In the genomic region with DNA sequence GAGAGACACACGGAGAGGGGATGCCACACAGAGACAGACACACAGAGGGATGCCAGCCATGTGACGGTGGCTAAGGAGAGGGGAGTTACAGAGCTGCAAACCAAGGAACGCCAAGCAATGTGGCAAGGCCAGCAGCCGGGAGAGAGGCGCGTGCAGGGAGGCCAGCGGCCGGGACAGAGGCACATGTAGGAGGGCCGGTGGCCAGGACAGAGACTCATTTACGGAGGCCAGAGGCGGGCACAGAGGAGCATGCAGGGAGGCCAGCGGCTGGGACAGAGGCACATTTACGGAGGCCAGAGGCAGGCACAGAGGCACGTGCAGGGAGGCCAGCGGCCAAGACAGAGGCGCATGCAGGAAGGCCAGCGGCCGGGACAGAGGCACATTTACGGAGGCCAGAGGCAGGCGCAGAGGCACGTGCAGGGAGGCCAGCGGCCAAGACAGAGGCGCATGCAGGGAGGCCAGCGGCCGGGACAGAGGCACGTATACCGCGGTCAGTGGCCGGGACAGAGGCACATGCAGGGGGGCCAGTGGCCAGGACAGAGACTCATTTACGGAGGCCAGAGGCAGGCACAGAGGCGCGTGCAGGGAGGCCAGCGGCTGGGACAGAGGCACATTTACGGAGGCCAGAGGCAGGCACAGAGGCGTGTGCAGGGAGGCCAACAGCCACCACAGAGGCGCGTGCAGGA, we compare ENCODE assay signal across 28 cellular contexts. TPM values are rescaled to one million over a fixed set of nuclear protein-coding genes. Genes with fewer than 3 reads are reported as not detected.
DNase-seq lines count a peak whose midpoint lies in the region; ATAC-seq and TF ChIP-seq lines count a peak whose summit lies in the region.
"Had no signal": no experiment of that assay in that cellular context is flagged by ENCODE, and none has a peak within 500 bp of the region (broad histone marks: within the 10 kb centered on the region; RNA-seq: fewer than 3 reads in every experiment).

No MANE protein-coding gene starts in this region.

- H3K4me1 Mint-ChIP-seq in stimulated activated memory B cell treated with anti-CD40 and anti-IgM and Interleukin-4, amounts not matched to agents 10 μg/mL and 1 μg/mL and 100 μg/mL, for 72 hours = peaks cover 7% of the 10 kb centered on the region
- no peaks in the 10 kb centered on the region for H3K4me1 Mint-ChIP-seq in MCF 10A (ENCODE audit: insufficient read depth, unreplicated experiment)

- CTCF ChIA-PET in SK-N-SH (lab: Yijun Ruan, JAX) (no interaction called here), MCF 10A (lab: Yijun Ruan, JAX) (interaction anchor here (0.7 kb wide), 1 partner anchor 1516 kb away, joined by 4 read pairs; no protein-coding TSS in a partner anchor)

- BruUV-seq in MCF 10A (replicated peaks; lab: Mats Ljungman, UMichigan) = no TSS peak

- H3K9me3 Mint-ChIP-seq in stimulated activated memory B cell treated with anti-CD40 and anti-IgM and Interleukin-4, amounts not matched to agents 10 μg/mL and 1 μg/mL and 100 μg/mL, for 72 hours = no peaks in the 10 kb centered on the region
- H3K9me3 Mint-ChIP-seq in MCF 10A (ENCODE audit: unreplicated experiment) = no peaks in the 10 kb centered on the region
- H3K9me3 Mint-ChIP-seq: activated naive CD4-positive, alpha-beta T cell treated with anti-CD3 and anti-CD28 coated beads for 36 hours; activated T-cell treated with anti-CD3 and anti-CD28 coated beads, Interleukin-2, amount 50 U/mL, for 4 hours; naive B cell had no signal

- H3K9me3 ChIP-seq in SK-N-SH (no peaks in the 10 kb centered on the region), Loucy (ENCODE audit: insufficient read depth, low read depth, low read length) (no peaks in the 10 kb centered on the region)
- H3K9me3 ChIP-seq: esophagus muscularis mucosa, right atrium auricular region, spleen, tibial nerve had no signal

- TF ChIP-seq CTCF in SK-N-SH (IDR thresholded peaks at IDR 0.05) = no peak
- TF ChIP-seq CTCF in Loucy (conservative IDR thresholded peaks at IDR 0.05; ENCODE audit: low read length) = no peak
- TF ChIP-seq CTCF in MCF 10A (IDR thresholded peaks at IDR 0.05; ENCODE audit: unreplicated experiment) = no peak

- no peak overlapping the region for H3K9ac ChIP-seq in SK-N-SH
- peak overlapping the region; percentile 59 for H3K9ac ChIP-seq in Loucy (ENCODE audit: low read depth, low read length, poor library complexity, severe bottlenecking)
- H3K9ac ChIP-seq: parathyroid adenoma had no signal

- H3K27me3 ChIP-seq in SK-N-SH (ENCODE audit: insufficient read depth) = peaks cover 23% of the 10 kb centered on the region; the same call in 1 of the 2 replicates
- no peaks in the 10 kb centered on the region for H3K27me3 ChIP-seq in Loucy (ENCODE audit: insufficient read depth, low read length, poor library complexity, severe bottlenecking)
- H3K27me3 ChIP-seq: right atrium auricular region had no signal

- H2AFZ ChIP-seq in SK-N-SH (ENCODE audit: low read depth) (no peak overlapping the region), Loucy (ENCODE audit: low read length) (no peak overlapping the region)
- H2AFZ ChIP-seq: parathyroid adenoma had no signal

- intact Hi-C loops in MCF 10A (cut with micrococcal nuclease) = no loop called here

- no peak for TF ChIP-seq EP300 in SK-N-SH (IDR thresholded peaks at IDR 0.05; ENCODE audit: borderline replicate concordance in 1 of 2, low read depth in 1 of 2, low read length in 1 of 2)

- H3K9me2 ChIP-seq in SK-N-SH (no peaks in the 10 kb centered on the region), Loucy (replicated peaks; ENCODE audit: low read depth, low read length) (no peaks in the 10 kb centered on the region)

- H3K27me3 Mint-ChIP-seq in stimulated activated memory B cell treated with anti-CD40 and anti-IgM and Interleukin-4, amounts not matched to agents 10 μg/mL and 1 μg/mL and 100 μg/mL, for 72 hours = peaks cover 18% of the 10 kb centered on the region
- H3K27me3 Mint-ChIP-seq in MCF 10A (ENCODE audit: insufficient read depth, unreplicated experiment) = peaks cover 21% of the 10 kb centered on the region

- H3K36me3 ChIP-seq in SK-N-SH (replicated peaks in 1 of 2; ENCODE audit: control insufficient read depth in 1 of 2, insufficient read depth in 2 of 2, low read length in 1 of 2) = no peaks in the 10 kb centered on the region
- no peaks in the 10 kb centered on the region for H3K36me3 ChIP-seq in Loucy (ENCODE audit: insufficient read depth, low read length)
- H3K36me3 ChIP-seq: esophagus muscularis mucosa, right atrium auricular region, spleen, tibial nerve had no signal

- no peaks in the 10 kb centered on the region for H3K36me3 Mint-ChIP-seq in stimulated activated memory B cell treated with anti-CD40 and anti-IgM and Interleukin-4, amounts not matched to agents 10 μg/mL and 1 μg/mL and 100 μg/mL, for 72 hours
- no peaks in the 10 kb centered on the region for H3K36me3 Mint-ChIP-seq in MCF 10A (ENCODE audit: insufficient read depth, unreplicated experiment)
- H3K36me3 Mint-ChIP-seq: naive B cell had no signal

- H3K4me3 Mint-ChIP-seq in stimulated activated memory B cell treated with anti-CD40 and anti-IgM and Interleukin-4, amounts not matched to agents 10 μg/mL and 1 μg/mL and 100 μg/mL, for 72 hours = no peak overlapping the region
- no peak overlapping the region for H3K4me3 Mint-ChIP-seq in MCF 10A (ENCODE audit: unreplicated experiment)
- H3K4me3 Mint-ChIP-seq: activated naive CD4-positive, alpha-beta T cell treated with anti-CD3 and anti-CD28 coated beads for 36 hours had no signal

- ATAC-seq in SK-N-SH treated with all-trans-retinoic acid at 6 μM for 48 hours (peak; percentile 23), esophagus mucosa (peak; percentile 41)
- peak; percentile 39 for ATAC-seq in stimulated activated memory B cell treated with anti-CD40 and anti-IgM and Interleukin-4, amounts not matched to agents 10 μg/mL and 1 μg/mL and 100 μg/mL, for 72 hours
- ATAC-seq: PC-3 had no signal

- H3K79me2 ChIP-seq in SK-N-SH (ENCODE audit: insufficient read depth) (no peaks in the 10 kb centered on the region), Loucy (ENCODE audit: insufficient read depth, low read length) (no peaks in the 10 kb centered on the region)
- H3K79me2 ChIP-seq: parathyroid adenoma had no signal

- TF ChIP-seq RAD21 in SK-N-SH (IDR thresholded peaks at IDR 0.05; ENCODE audit: low read length) = no peak

- H3K27ac Mint-ChIP-seq in stimulated activated memory B cell treated with anti-CD40 and anti-IgM and Interleukin-4, amounts not matched to agents 10 μg/mL and 1 μg/mL and 100 μg/mL, for 72 hours = no peak overlapping the region
- H3K27ac Mint-ChIP-seq in MCF 10A (ENCODE audit: low read depth, unreplicated experiment) = no peak overlapping the region
- H3K27ac Mint-ChIP-seq: activated naive CD4-positive, alpha-beta T cell treated with anti-CD3 and anti-CD28 coated beads for 36 hours had no signal

- no peak overlapping the region for H3K27ac ChIP-seq in SK-N-SH (ENCODE audit: low read depth in 2 of 2, low read length in 1 of 2)
- H3K27ac ChIP-seq: 22Rv1, esophagus muscularis mucosa, parathyroid adenoma, right atrium auricular region, spleen, tibial nerve had no signal

- H3K4me3 ChIP-seq in SK-N-SH (ENCODE audit: low read depth in 2 of 2, low read length in 1 of 2) (no peak overlapping the region), Loucy (ENCODE audit: low read length, poor library complexity, severe bottlenecking) (peak overlapping the region; percentile 51)
- H3K4me3 ChIP-seq: esophagus muscularis mucosa, right atrium auricular region, tibial nerve had no signal

- WGBS in SK-N-SH (ENCODE audit: low lambda C conversion rate) = 73% methylated on average over 37 of the region's 37 CpGs

- H3K4me2 ChIP-seq in SK-N-SH (no peak overlapping the region), Loucy (ENCODE audit: low read depth, low read length, poor library complexity, severe bottlenecking) (peak overlapping the region; percentile 73)

- no peaks in the 10 kb centered on the region for H4K20me1 ChIP-seq in SK-N-SH (ENCODE audit: insufficient read depth)
- no peaks in the 10 kb centered on the region for H4K20me1 ChIP-seq in Loucy (ENCODE audit: insufficient read depth, low read length, poor library complexity, severe bottlenecking)

- POLR2A ChIA-PET in SK-N-SH (lab: Yijun Ruan, JAX) (no interaction called here), MCF 10A (lab: Yijun Ruan, JAX) (no interaction called here)

- DNase-seq in SK-N-SH (no peak), dedifferentiated amniotic fluid mesenchymal stem cell (ENCODE audit: extremely low spot score) (no peak), MCF 10A (ENCODE audit: unreplicated experiment) (no peak), RKO (ENCODE audit: low spot score) (no peak)
- DNase-seq: activated CD4-positive, CD25-positive, alpha-beta regulatory T cell treated with anti-CD3 and anti-CD28 coated beads, Interleukin-2, amount 50 U/mL, for 72 hours; activated T-cell treated with anti-CD3 and anti-CD28 coated beads, Interleukin-2, amount 50 U/mL, for 4 hours; anterior cingulate cortex; DMS153; foreskin melanocyte; KG1; naive B cell; NCI-H1436 treated with DMSO at 0.1 percent for 48 hours; NCI-H2107; NCI-H510A; PC-3; SHP77 treated with DMSO at 0.1 percent for 48 hours; spleen; stimulated activated CD4-positive, alpha-beta T cell treated with anti-CD3 and anti-CD28 coated beads, Interleukin-2, amount 100 ng/mL, for 48 hours had no signal

- H3K4me1 ChIP-seq in SK-N-SH (ENCODE audit: control insufficient read depth in 1 of 2, insufficient read depth in 2 of 2, low read depth in 1 of 2, low read length in 1 of 2) (no peaks in the 10 kb centered on the region; a peak in 1 of 4 replicates), Loucy (ENCODE audit: insufficient read depth, low read length, poor library complexity, severe bottlenecking) (peaks cover 27% of the 10 kb centered on the region)
- H3K4me1 ChIP-seq: esophagus muscularis mucosa, right atrium auricular region, tibial nerve had no signal

- H3F3A ChIP-seq in SK-N-SH (replicated peaks; ENCODE audit: insufficient read depth) = no peaks in the 10 kb centered on the region
- H3F3A ChIP-seq in Loucy (ENCODE audit: low read depth) = no peaks in the 10 kb centered on the region

TF ChIP-seq in SK-N-SH, 30 proteins besides CTCF, POLR2A, EP300 and RAD21 (continues in another document):
- TF ChIP-seq FOXJ3 (CRISPR knock-in tag; IDR thresholded peaks at IDR 0.05) (no peak), MXI1 (IDR thresholded peaks at IDR 0.05; ENCODE audit: low read depth, low read length) (no peak), SIN3A (IDR thresholded peaks at IDR 0.05; ENCODE audit: borderline replicate concordance, low read depth, low read length) (no peak), RCOR1 (IDR thresholded peaks at IDR 0.05; ENCODE audit: low read length) (no peak), NFIC (IDR thresholded peaks at IDR 0.05; ENCODE audit: borderline replicate concordance) (no peak), POLR2AphosphoS5 (IDR thresholded peaks at IDR 0.05; ENCODE audit: low read depth, low read length) (no peak)

RNA-seq across cellular contexts. Expression of gene INSIG1, which starts 40.4 kb away (rescaled TPM):
- 6.4 and 6.6 TPM in 2 replicates for polyA plus RNA-seq in SK-N-SH (2012; rRNA removed)
- polyA plus RNA-seq in SK-N-SH (2012; cell fraction: cytosol; rRNA removed) = 7.3 and 7.9 TPM in 2 replicates
- polyA plus RNA-seq in SK-N-SH (2012; cell fraction: nucleus; rRNA removed) = 5.3 and 6.0 TPM in 2 replicates
- total RNA-seq in esophagus mucosa (53.5 TPM), MCF 10A (2022) (11.2 and 12.4 TPM in 2 replicates)
